ENCODE assay signal across 17 cellular contexts in the genomic region with DNA sequence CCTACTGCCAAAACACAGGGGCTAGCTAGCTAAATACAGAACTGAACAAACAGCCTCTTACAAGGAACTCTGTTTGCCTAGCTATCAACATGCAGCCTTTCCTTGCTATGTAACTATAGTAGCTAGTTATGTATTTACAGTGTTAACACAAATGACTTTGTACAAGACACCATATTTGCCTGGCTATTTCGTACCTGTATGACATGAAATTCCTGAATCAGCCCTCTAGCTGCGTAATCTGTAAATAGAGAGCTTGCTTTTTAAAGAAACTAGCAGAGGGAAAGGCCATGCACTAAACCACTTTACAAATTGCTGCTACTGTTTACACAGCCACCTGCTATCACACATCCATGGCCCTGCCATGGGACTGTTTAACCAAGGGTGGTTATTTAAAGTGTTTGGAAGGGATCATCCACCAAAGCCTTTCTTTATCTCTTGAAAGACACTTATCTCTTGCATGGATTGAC.
DNase-seq lines count a peak whose midpoint lies in the region; ATAC-seq and TF ChIP-seq lines count a peak whose summit lies in the region.
"Had no signal": no experiment of that assay in that cellular context is flagged by ENCODE, and none has a peak within 500 bp of the region (broad histone marks: within the 10 kb centered on the region; RNA-seq: fewer than 3 reads in every experiment).

No MANE protein-coding gene starts in this region.

- H3K4me1 ChIP-seq in tibial nerve (no peaks in the 10 kb centered on the region), vagina (peaks cover 16% of the 10 kb centered on the region)

- H3K27ac ChIP-seq in tibial nerve (no peak overlapping the region), vagina (no peak overlapping the region)
- H3K27ac ChIP-seq: epithelial cell of prostate had no signal

- no peak for TF ChIP-seq EP300 in tibial nerve (IDR thresholded peaks at IDR 0.05)

- peak; percentile 98 for DNase-seq in DMS53 (lab: John Stamatoyannopoulos, UW)
- peak; percentile 98 for DNase-seq in NCI-H146 treated with DMSO at 0.1 percent for 48 hours (lab: John Stamatoyannopoulos, UW; ENCODE audit: unreplicated experiment)
- peak; percentile 94 for DNase-seq in NCI-H69 (lab: John Stamatoyannopoulos, UW)
- peak; percentile 1 to 12 for DNase-seq in lower leg skin (ENCODE audit: low spot score in 2 of 2)
- no peak for DNase-seq in tibial nerve (ENCODE audit: low spot score in 2 of 2)
- DNase-seq in vagina (ENCODE audit: extremely low spot score in 2 of 2): no peak
- DNase-seq in NCI-H82 treated with DMSO at 0.1 percent for 48 hours (lab: John Stamatoyannopoulos, UW; ENCODE audit: unreplicated experiment): no peak
- DNase-seq: activated CD4-positive, CD25-positive, alpha-beta regulatory T cell; AML-193; kidney glomerular epithelial cell; naive thymus-derived CD4-positive, alpha-beta T cell; NCI-H1694; stimulated activated CD4-positive, alpha-beta T cell treated with anti-CD3 and anti-CD28 coated beads, Interleukin-2, amount 100 ng/mL, for 48 hours; transverse colon had no signal

- WGBS in lower leg skin, 2 donors: 87 to 88% methylated on average over 2 of the region's 2 CpGs
- 90 to 94% methylated on average over 2 of the region's 2 CpGs for WGBS in tibial nerve, 2 donors

- H3K4me3 ChIP-seq in lower leg skin (ENCODE audit: low read depth, poor library complexity, severe bottlenecking): no peak overlapping the region
- no peak overlapping the region for H3K4me3 ChIP-seq in tibial nerve
- no peak overlapping the region for H3K4me3 ChIP-seq in vagina
- H3K4me3 ChIP-seq: transverse colon had no signal

- H3K9me3 ChIP-seq in tibial nerve: no peaks in the 10 kb centered on the region
- H3K9me3 ChIP-seq in vagina: no peaks in the 10 kb centered on the region
- H3K9me3 ChIP-seq: transverse colon had no signal

- TF ChIP-seq POLR2A in lower leg skin (IDR thresholded peaks at IDR 0.05) (no peak), tibial nerve (IDR thresholded peaks at IDR 0.05) (no peak), vagina (IDR thresholded peaks at IDR 0.05) (no peak)

- ATAC-seq in GM18520 (IDR thresholded peaks at IDR 0.05; ENCODE audit: unreplicated experiment): no peak
- ATAC-seq: naive thymus-derived CD4-positive, alpha-beta T cell; Panc1 had no signal

- intact Hi-C loops in lower leg skin (cut with DNase I; ENCODE audit: low total_unique reads): no loop called here
- intact Hi-C loops in vagina (cut with DNase I): no loop called here

- H3K36me3 ChIP-seq in tibial nerve (no peaks in the 10 kb centered on the region), vagina (no peaks in the 10 kb centered on the region)
- H3K36me3 ChIP-seq: transverse colon had no signal

- no peak for TF ChIP-seq CTCF in lower leg skin (IDR thresholded peaks at IDR 0.05)
- no peak for TF ChIP-seq CTCF in tibial nerve (IDR thresholded peaks at IDR 0.05)
- TF ChIP-seq CTCF in vagina (IDR thresholded peaks at IDR 0.05): no peak

- H3K27me3 ChIP-seq in tibial nerve (no peaks in the 10 kb centered on the region), vagina (no peaks in the 10 kb centered on the region)

Comparison
In these comparisons a context has a peak if more than half of its experiments do, and no peak if none do; other contexts are left out.
1. DNase-seq: peak in DMS53 (single experiment), NCI-H146 treated with DMSO at 0.1 percent for 48 hours (single experiment), NCI-H69 (single experiment) and lower leg skin (2 of 2); none in tibial nerve (0 of 2), vagina (0 of 2) and NCI-H82 treated with DMSO at 0.1 percent for 48 hours (single experiment).